24 cellular contexts compared by ENCODE assay signal in genomic region chr7:52143219-52143618, GRCh38.
DNase-seq lines count a peak whose midpoint lies in the region; TF ChIP-seq lines count a peak whose summit lies in the region.
"Had no signal": no experiment of that assay in that cellular context is flagged by ENCODE, and none has a peak within 500 bp of the region (broad histone marks: within the 10 kb centered on the region; RNA-seq: fewer than 3 reads in every experiment).

No MANE protein-coding gene starts in this region.

- H4K91ac ChIP-seq in neuronal stem cell (ENCODE audit: low read depth, low read length, poor library complexity) = no peak overlapping the region

- no peaks in the 10 kb centered on the region for H3K79me1 ChIP-seq in neuronal stem cell (ENCODE audit: low read depth, low read length)

- TF ChIP-seq CTCF in OCI-LY1 (IDR thresholded peaks at IDR 0.05; ENCODE audit: low read length) (no peak), neural progenitor cell (IDR thresholded peaks at IDR 0.05) (no peak), coronary artery (IDR thresholded peaks at IDR 0.05) (no peak)

- H3K4me3 ChIP-seq in OCI-LY1 (ENCODE audit: low read depth, low read length, poor library complexity, severe bottlenecking) = no peak overlapping the region
- no peak overlapping the region for H3K4me3 ChIP-seq in neural progenitor cell
- H3K4me3 ChIP-seq in neuronal stem cell (ENCODE audit: low read length in 2 of 2) = no peak overlapping the region
- no peak overlapping the region for H3K4me3 ChIP-seq in coronary artery
- H3K4me3 ChIP-seq: BLaER1, GM12878 had no signal

- no peak overlapping the region for H3K27ac Mint-ChIP-seq in neural progenitor cell
- H3K27ac Mint-ChIP-seq: CD14-positive monocyte; CD4-positive, alpha-beta memory T cell; CD4-positive, CD25-positive, alpha-beta regulatory T cell; CD8-positive, alpha-beta memory T cell had no signal

- H3K18ac ChIP-seq in neuronal stem cell (ENCODE audit: low read length) = no peak overlapping the region

- peaks cover 15% of the 10 kb centered on the region for H3K4me1 Mint-ChIP-seq in neural progenitor cell
- H3K4me1 Mint-ChIP-seq: CD14-positive monocyte; CD4-positive, alpha-beta memory T cell; CD4-positive, CD25-positive, alpha-beta regulatory T cell; CD8-positive, alpha-beta memory T cell had no signal

- H3K36me3 ChIP-seq in OCI-LY1 (ENCODE audit: insufficient read depth, low read length) (no peaks in the 10 kb centered on the region; the same call in 1 of the 2 replicates), neural progenitor cell (no peaks in the 10 kb centered on the region), neuronal stem cell (replicated peaks in 1 of 2; ENCODE audit: control insufficient read depth in 2 of 2, insufficient read depth in 2 of 2, low read length in 2 of 2) (no peaks in the 10 kb centered on the region)
- H3K36me3 ChIP-seq: BE2C, BLaER1 had no signal

- H2AFZ ChIP-seq in OCI-LY1 (ENCODE audit: low read length) (peak overlapping the region; percentile 73), neural progenitor cell (replicated peaks) (peak overlapping the region; percentile 4), neuronal stem cell (ENCODE audit: low read length) (peak overlapping the region; percentile 57)

- WGBS in neuronal stem cell (ENCODE audit: extremely low coverage in 2 of 2, insufficient read length in 2 of 2, insufficient replicate concordance in 1 of 2), 2 donors = no CpG with 5 or more reads among the region's 4 CpGs

- H3K14ac ChIP-seq in neuronal stem cell (ENCODE audit: low read length) = no peak overlapping the region

- H2BK12ac ChIP-seq in neuronal stem cell (ENCODE audit: low read length) = no peak overlapping the region

- no peaks in the 10 kb centered on the region for H3K9me3 ChIP-seq in OCI-LY1 (ENCODE audit: low read length)
- H3K9me3 ChIP-seq in neural progenitor cell (ENCODE audit: low read depth) = peaks cover 4% of the 10 kb centered on the region
- peaks cover 1 to 2% of the 10 kb centered on the region in 2 donors for H3K9me3 ChIP-seq in neuronal stem cell (replicated peaks in 1 of 2; ENCODE audit: control insufficient read depth in 2 of 2, insufficient read depth in 1 of 2, low read depth in 1 of 2, low read length in 2 of 2)
- H3K9me3 ChIP-seq: BE2C had no signal

- H3K27ac ChIP-seq in OCI-LY1 (ENCODE audit: low read depth, low read length, poor library complexity, severe bottlenecking) = no peak overlapping the region
- H3K27ac ChIP-seq in neural progenitor cell = peak overlapping the region; percentile 22
- no peak overlapping the region for H3K27ac ChIP-seq in neuronal stem cell (replicated peaks; ENCODE audit: low read length)
- H3K27ac ChIP-seq in coronary artery = no peak overlapping the region
- H3K27ac ChIP-seq: BLaER1 had no signal

- H3K79me2 ChIP-seq in OCI-LY1 (ENCODE audit: insufficient read depth, low read length) (no peaks in the 10 kb centered on the region), neural progenitor cell (ENCODE audit: low read depth) (no peaks in the 10 kb centered on the region)

- H3K4me1 ChIP-seq in OCI-LY1 (ENCODE audit: insufficient read depth, low read length, severe bottlenecking) = peaks cover 30% of the 10 kb centered on the region
- H3K4me1 ChIP-seq in neural progenitor cell = peaks cover 18% of the 10 kb centered on the region
- peaks cover 0 to 4% of the 10 kb centered on the region in 2 donors for H3K4me1 ChIP-seq in neuronal stem cell (ENCODE audit: control insufficient read depth in 2 of 2, insufficient read depth in 1 of 2, low read depth in 1 of 2, low read length in 2 of 2)
- H3K4me1 ChIP-seq: BE2C, BLaER1 had no signal

- H4K8ac ChIP-seq in neuronal stem cell (ENCODE audit: low read depth, low read length) = no peak overlapping the region

- H2BK5ac ChIP-seq in neuronal stem cell (ENCODE audit: low read length) = no peak overlapping the region

- H3K36me3 Mint-ChIP-seq in neural progenitor cell = peaks cover 3% of the 10 kb centered on the region
- H3K36me3 Mint-ChIP-seq: CD14-positive monocyte; CD4-positive, alpha-beta memory T cell; CD4-positive, CD25-positive, alpha-beta regulatory T cell had no signal

- H3K9ac ChIP-seq in OCI-LY1 (ENCODE audit: low read length) = no peak overlapping the region
- H3K9ac ChIP-seq in neural progenitor cell = no peak overlapping the region
- no peak overlapping the region for H3K9ac ChIP-seq in neuronal stem cell (ENCODE audit: low read depth, low read length, poor library complexity)
- H3K9ac ChIP-seq: BLaER1 had no signal

- no peak overlapping the region for H3K23ac ChIP-seq in neuronal stem cell (ENCODE audit: low read depth, low read length, poor library complexity)

- no peak overlapping the region for H2BK15ac ChIP-seq in neuronal stem cell (ENCODE audit: low read length)

- peak; percentile 13 for DNase-seq in neural progenitor cell (ENCODE audit: low spot score)
- DNase-seq in neuronal stem cell (ENCODE audit: low spot score) = no peak
- DNase-seq in activated CD4-positive, CD25-positive, alpha-beta regulatory T cell treated with anti-CD3 and anti-CD28 coated beads, Interleukin-2, amount 50 U/mL, for 72 hours = no peak
- no peak for DNase-seq in dedifferentiated amniotic fluid mesenchymal stem cell (ENCODE audit: extremely low spot score)
- no peak for DNase-seq in coronary artery (ENCODE audit: low spot score)
- DNase-seq: 8988T; ACHN; BE2C; C1 segment of cervical spinal cord; CD4-positive, alpha-beta memory T cell; CD4-positive, CD25-positive, alpha-beta regulatory T cell; CD8-positive, alpha-beta memory T cell; COR-L47; DMS 273 treated with DMSO at 0.1 percent for 48 hours; DMS153; DMS53; DMS79; DND-41; EL; GDM1 had no signal

- no peaks in the 10 kb centered on the region for H4K20me1 ChIP-seq in OCI-LY1 (ENCODE audit: insufficient read depth, low read length)
- no peaks in the 10 kb centered on the region for H4K20me1 ChIP-seq in neural progenitor cell (ENCODE audit: low read depth)
- H4K20me1 ChIP-seq: BLaER1 had no signal

- no peak overlapping the region for H2AK5ac ChIP-seq in neuronal stem cell (ENCODE audit: low read depth, low read length)

- no peaks in the 10 kb centered on the region for H3K9me2 ChIP-seq in OCI-LY1 (ENCODE audit: low read depth, low read length)

- peaks cover 5% of the 10 kb centered on the region for H3K27me3 Mint-ChIP-seq in neural progenitor cell (ENCODE audit: insufficient read depth, low read depth)
- H3K27me3 Mint-ChIP-seq: CD4-positive, alpha-beta memory T cell; CD4-positive, CD25-positive, alpha-beta regulatory T cell; CD8-positive, alpha-beta memory T cell had no signal

- H3K4ac ChIP-seq in neuronal stem cell (ENCODE audit: low read length) = no peak overlapping the region

- H3K4me3 Mint-ChIP-seq in neural progenitor cell = no peak overlapping the region
- H3K4me3 Mint-ChIP-seq: CD14-positive monocyte; CD4-positive, alpha-beta memory T cell; CD4-positive, CD25-positive, alpha-beta regulatory T cell; CD8-positive, alpha-beta memory T cell had no signal

- H3K27me3 ChIP-seq in OCI-LY1 (ENCODE audit: insufficient read depth, low read length) (no peaks in the 10 kb centered on the region), neural progenitor cell (no peaks in the 10 kb centered on the region), neuronal stem cell (ENCODE audit: control insufficient read depth in 3 of 3, insufficient read depth in 3 of 3, low read depth in 1 of 3, low read length in 3 of 3) (no peaks in the 10 kb centered on the region)
- H3K27me3 ChIP-seq: BE2C, BLaER1 had no signal

- no peak overlapping the region for H2BK120ac ChIP-seq in neuronal stem cell (ENCODE audit: low read depth, low read length)

- H3F3A ChIP-seq in OCI-LY1 (ENCODE audit: insufficient read depth, low read length) (no peaks in the 10 kb centered on the region), neural progenitor cell (ENCODE audit: low read depth) (no peaks in the 10 kb centered on the region)

- H3K4me2 ChIP-seq in OCI-LY1 (ENCODE audit: low read length) (peak overlapping the region; percentile 37), neural progenitor cell (peak overlapping the region; percentile 38), neuronal stem cell (ENCODE audit: insufficient read depth, low read length, poor library complexity, severe bottlenecking) (no peak overlapping the region)
- H3K4me2 ChIP-seq: BLaER1 had no signal

- peaks cover 11% of the 10 kb centered on the region for H3K9me3 Mint-ChIP-seq in neural progenitor cell

Comparison
In these comparisons a context has a peak if more than half of its experiments do, and no peak if none do; other contexts are left out.
1. H2AFZ ChIP-seq: peak in every context shown above with its lines; median percentile 73 in OCI-LY1; 57 in neuronal stem cell; 4 in neural progenitor cell.